Comparison of ENCODE assay signal across 8 cellular contexts in the genomic region with DNA sequence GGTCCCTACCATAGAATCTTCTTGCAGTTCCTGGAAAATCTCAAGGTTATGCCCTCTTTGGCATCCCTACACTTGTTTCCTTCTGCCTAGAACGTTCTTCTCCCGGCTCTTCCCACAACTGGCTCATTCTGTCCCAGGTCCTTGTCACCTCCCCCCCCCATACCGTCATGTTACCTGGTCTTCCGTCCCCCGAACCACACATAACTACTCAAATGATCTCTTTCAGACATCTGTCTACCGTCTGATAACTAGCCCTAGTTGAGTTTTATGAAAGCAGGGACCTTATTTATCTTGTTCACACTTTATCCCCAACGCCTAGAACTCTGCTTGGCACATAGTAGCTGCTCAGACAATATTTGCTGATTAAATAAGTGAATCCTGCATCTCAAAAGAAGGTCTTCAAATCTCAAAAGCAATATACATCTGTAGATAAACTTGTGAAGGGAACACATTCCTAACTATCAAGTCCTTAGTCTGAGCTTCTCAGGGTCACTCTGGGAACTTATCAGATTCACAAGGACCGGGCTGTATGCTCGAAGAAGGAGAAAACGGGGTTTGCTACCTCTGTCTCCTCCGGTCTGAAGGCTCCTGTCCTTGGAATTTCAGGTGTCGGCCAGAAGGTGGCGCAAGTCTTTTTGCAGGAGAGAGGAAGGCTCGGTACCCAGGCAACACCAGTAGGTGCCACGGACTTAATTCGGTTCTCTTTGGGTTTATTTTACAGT. TPM values are rescaled to one million over a fixed set of nuclear protein-coding genes. Genes with fewer than 3 reads are reported as not detected.
A peak's percentile ranks its signal among the peaks of the same experiment; 100 is the strongest.
DNase-seq lines count a peak whose midpoint lies in the region; ATAC-seq and TF ChIP-seq lines count a peak whose summit lies in the region.

No MANE protein-coding gene starts in this region.

- H3K9me3 ChIP-seq in suprapubic skin = no peaks in the 10 kb centered on the region

- no peaks in the 10 kb centered on the region for H3K27me3 ChIP-seq in suprapubic skin

- no peak overlapping the region for H3K4me3 ChIP-seq in fibroblast of mammary gland (ENCODE audit: control insufficient read depth, low read depth, low read length)
- H3K4me3 ChIP-seq in suprapubic skin = no peak overlapping the region

- peak; percentile 93 for ATAC-seq in GM19455 (IDR thresholded peaks at IDR 0.05; ENCODE audit: unreplicated experiment)

- TF ChIP-seq CTCF in fibroblast of mammary gland (conservative IDR thresholded peaks at IDR 0.05; ENCODE audit: control insufficient read depth, insufficient read depth, low read depth, low read length) (peak; percentile 90), suprapubic skin (IDR thresholded peaks at IDR 0.05) (peak; percentile 76 to 78)

- WGBS in suprapubic skin = 31% methylated on average over 16 of the region's 16 CpGs

- no peak for TF ChIP-seq POLR2A in suprapubic skin (IDR thresholded peaks at IDR 0.05)

- H3K4me1 ChIP-seq in suprapubic skin = peaks cover 40% of the 10 kb centered on the region

- peak overlapping the region; percentile 44 for H3K27ac ChIP-seq in suprapubic skin

- H3K36me3 ChIP-seq in suprapubic skin = peaks cover under 1% of the 10 kb centered on the region

- no peak for TF ChIP-seq EP300 in suprapubic skin (IDR thresholded peaks at IDR 0.05)

- peak; percentile 26 for DNase-seq in CMK (ENCODE audit: low read depth)
- peak; percentile 5 for DNase-seq in HS-27A (ENCODE audit: low read depth)
- peak; percentile 69 for DNase-seq in OCI-M1 (lab: John Stamatoyannopoulos, UW)
- DNase-seq in activated T-cell treated with anti-CD3 and anti-CD28 coated beads, Interleukin-2, amount 50 U/mL, for 48 hours = peak; percentile 81 to 86
- DNase-seq in fibroblast of mammary gland (ENCODE audit: low read depth) = peak; percentile 77
- peak; percentile 69 for DNase-seq in occipital lobe (lab: John Stamatoyannopoulos, UW)
- DNase-seq in suprapubic skin (ENCODE audit: low spot score in 2 of 2) = peak in 1 of 2 donors; percentile 86

RNA-seq across cellular contexts. Expression of a gene that starts 30.0 kb away (rescaled TPM):
- total RNA-seq in occipital lobe (1.4 TPM), suprapubic skin (1 to 10 TPM in 3 of 4 donors, not detected in 1; 1.5 to 8.9 (median 7.7) TPM)

RNA-seq across cellular contexts. Expression of a gene that starts 34.8 kb away (rescaled TPM):
- total RNA-seq in occipital lobe = not detected
- not detected for total RNA-seq in suprapubic skin
